In the genomic region with DNA sequence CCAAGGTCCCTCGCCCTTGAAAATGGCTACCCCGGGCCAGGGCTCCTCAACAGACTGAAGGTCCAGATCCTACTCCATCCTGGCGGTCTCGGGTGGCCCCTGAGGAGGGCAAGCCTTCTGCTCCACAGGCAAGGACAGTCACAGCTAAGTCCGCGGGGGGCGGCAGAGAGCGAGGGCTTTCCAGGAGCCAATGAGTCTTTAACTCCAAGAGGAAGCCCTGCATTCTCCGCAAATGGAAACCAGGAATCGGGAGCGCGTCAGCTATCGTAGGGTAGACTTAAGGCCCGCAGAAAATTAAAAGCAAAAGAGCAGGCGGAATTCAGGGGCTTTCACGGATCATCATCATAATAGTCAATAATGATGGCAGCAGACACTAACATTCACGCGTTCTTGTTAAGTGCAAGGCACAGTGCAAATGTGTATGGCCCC, we compare ENCODE assay signal across 8 cellular contexts.
DNase-seq lines count a peak whose midpoint lies in the region; ATAC-seq, FAIRE-seq and TF ChIP-seq lines count a peak whose summit lies in the region.

No MANE protein-coding gene starts in this region.

- ATAC-seq in GM18502 (IDR thresholded peaks at IDR 0.05; ENCODE audit: poor library complexity, unreplicated experiment) (peak; percentile 80), HG02973 (IDR thresholded peaks at IDR 0.05; ENCODE audit: unreplicated experiment) (peak; percentile 76), sciatic nerve (peak; percentile 93)

- no peaks in the 10 kb centered on the region for H3K9me3 ChIP-seq in iPS DF 6.9 (ENCODE audit: control insufficient read depth, insufficient read depth, low read length)

- no peaks in the 10 kb centered on the region for H3K4me1 ChIP-seq in iPS DF 6.9 (ENCODE audit: control insufficient read depth, insufficient read depth, low read length)

- peak overlapping the region; percentile 72 for H3K27ac ChIP-seq in brain microvascular endothelial cell
- H3K27ac ChIP-seq in iPS DF 6.9 (ENCODE audit: low read length) = no peak overlapping the region

- H3K36me3 ChIP-seq in brain microvascular endothelial cell (replicated peaks) (no peaks in the 10 kb centered on the region), iPS DF 6.9 (ENCODE audit: control insufficient read depth, insufficient read depth, low read length) (no peaks in the 10 kb centered on the region)

- TF ChIP-seq CTCF in brain microvascular endothelial cell (IDR thresholded peaks at IDR 0.05; ENCODE audit: low read depth, low read length, missing control alignments) = peak; percentile 83

- in situ Hi-C loops in brain microvascular endothelial cell (cut with HindIII; ENCODE audit: low pct_ligation_motif_present, low sequenced_read_pairs) = no loop called here

- no CpG with 5 or more reads among the region's 18 CpGs for WGBS in iPS DF 6.9 (ENCODE audit: insufficient coverage, insufficient read length)

- intact Hi-C loops in sciatic nerve (cut with DNase I) = no loop called here

- H3K4me3 ChIP-seq in brain microvascular endothelial cell (ENCODE audit: low read depth, low read length) (peak overlapping the region; percentile 88), iPS DF 6.9 (ENCODE audit: low read length) (peak overlapping the region; percentile 57; the same call in 1 of the 2 replicates)

- DNase-seq in NCI-H1930 (lab: John Stamatoyannopoulos, UW) (peak; percentile 76 to 84), brain microvascular endothelial cell (peak; percentile 95), iPS DF 6.9 (ENCODE audit: low read depth, low spot score) (peak; percentile 61), sciatic nerve (ENCODE audit: low spot score) (peak; percentile 93), DMS79 treated with DMSO at 0.1 percent for 48 hours (lab: John Stamatoyannopoulos, UW) (no peak)

- no peaks in the 10 kb centered on the region for H3K27me3 ChIP-seq in brain microvascular endothelial cell (replicated peaks)
- no peaks in the 10 kb centered on the region for H3K27me3 ChIP-seq in iPS DF 6.9 (ENCODE audit: control insufficient read depth, insufficient read depth, low read length)

- FAIRE-seq in TTC549 (lab: Jason Lieb, UNC) = peak; percentile 74
